Comparison of ENCODE assay signal across 24 cellular contexts in genomic region chr10:84176351-84176750, GRCh38. TPM values are rescaled to one million over a fixed set of nuclear protein-coding genes. Genes with fewer than 3 reads are reported as not detected.
DNase-seq lines count a peak whose midpoint lies in the region; ATAC-seq and TF ChIP-seq lines count a peak whose summit lies in the region.
"Had no signal": no experiment of that assay in that cellular context is flagged by ENCODE, and none has a peak within 500 bp of the region (broad histone marks: within the 10 kb centered on the region; RNA-seq: fewer than 3 reads in every experiment).

No MANE protein-coding gene starts in this region.

- no peak for DNase-seq in CD4-positive, alpha-beta memory T cell
- no peak for DNase-seq in activated naive CD8-positive, alpha-beta T cell treated with anti-CD3 and anti-CD28 coated beads, Interleukin-2, amount 10 ng/mL, durations not matched to agents 7 days and 5 days
- DNase-seq in naive thymus-derived CD8-positive, alpha-beta T cell, result no peak
- DNase-seq in DMS53 treated with DMSO at 0.1 percent for 48 hours (lab: John Stamatoyannopoulos, UW; ENCODE audit: unreplicated experiment) (no peak), nephron progenitor cell (no peak), AG08395 (ENCODE audit: low spot score) (no peak)
- DNase-seq: activated naive CD4-positive, alpha-beta T cell treated with anti-CD3 and anti-CD28 coated beads for 36 hours; Caco-2; endodermal cell; left lung; NCI-H1092 treated with DMSO at 0.1 percent for 48 hours; NCI-H2081 treated with DMSO at 0.1 percent for 48 hours; SK-N-SH; stimulated activated CD4-positive, alpha-beta T cell treated with anti-CD3 and anti-CD28 coated beads, Interleukin-2, amount 100 ng/mL, for 48 hours; stimulated activated naive CD4-positive, alpha-beta T cell treated with Interleukin-2 at 50 U/mL for 16 hours; transverse colon had no signal

- H3K36me3 Mint-ChIP-seq in CD4-positive, alpha-beta memory T cell, result no peaks in the 10 kb centered on the region
- peaks cover 6% of the 10 kb centered on the region for H3K36me3 Mint-ChIP-seq in IgD-negative memory B cell
- H3K36me3 Mint-ChIP-seq in activated naive CD8-positive, alpha-beta T cell treated with anti-CD3 and anti-CD28 coated beads, Interleukin-2, amount 10 ng/mL, durations not matched to agents 7 days and 5 days, result no peaks in the 10 kb centered on the region
- H3K36me3 Mint-ChIP-seq in naive thymus-derived CD8-positive, alpha-beta T cell, result no peaks in the 10 kb centered on the region
- H3K36me3 Mint-ChIP-seq in nephron progenitor cell (ENCODE audit: low read depth), result no peaks in the 10 kb centered on the region

- no peak for TF ChIP-seq CTCF in nephron progenitor cell (IDR thresholded peaks at IDR 0.05)

- no peak overlapping the region for H3K27ac ChIP-seq in CD4-positive, alpha-beta memory T cell (ENCODE audit: low read depth, low read length)
- H3K27ac ChIP-seq: left lung, neutrophil had no signal

- H3K27me3 ChIP-seq in CD4-positive, alpha-beta memory T cell (ENCODE audit: insufficient read depth, low read length), result no peaks in the 10 kb centered on the region
- H3K27me3 ChIP-seq: left lung, neutrophil, transverse colon had no signal

- H3K9me3 Mint-ChIP-seq in CD4-positive, alpha-beta memory T cell, result no peaks in the 10 kb centered on the region
- H3K9me3 Mint-ChIP-seq in IgD-negative memory B cell, result peaks cover 0 to 2% (median 0%) of the 10 kb centered on the region in 3 donors
- no peaks in the 10 kb centered on the region for H3K9me3 Mint-ChIP-seq in activated naive CD8-positive, alpha-beta T cell treated with anti-CD3 and anti-CD28 coated beads, Interleukin-2, amount 10 ng/mL, durations not matched to agents 7 days and 5 days
- no peaks in the 10 kb centered on the region for H3K9me3 Mint-ChIP-seq in naive thymus-derived CD8-positive, alpha-beta T cell
- peaks cover 2% of the 10 kb centered on the region for H3K9me3 Mint-ChIP-seq in nephron progenitor cell
- H3K9me3 Mint-ChIP-seq: activated naive CD4-positive, alpha-beta T cell treated with anti-CD3 and anti-CD28 coated beads for 36 hours had no signal

- H3K4me3 ChIP-seq in CD4-positive, alpha-beta memory T cell (ENCODE audit: low read length in 2 of 2), result no peak overlapping the region
- H3K4me3 ChIP-seq: left lung, smooth muscle cell had no signal

- peak overlapping the region in 6 of 7 donors; percentile 23 to 91 (median 86) for H3K27ac Mint-ChIP-seq in CD4-positive, alpha-beta memory T cell
- peak overlapping the region; percentile 72 to 94 (median 89) for H3K27ac Mint-ChIP-seq in IgD-negative memory B cell
- H3K27ac Mint-ChIP-seq in activated naive CD8-positive, alpha-beta T cell treated with anti-CD3 and anti-CD28 coated beads, Interleukin-2, amount 10 ng/mL, durations not matched to agents 7 days and 5 days, result peak overlapping the region; percentile 75
- peak overlapping the region in 6 of 10 donors; percentile 82 to 93 (median 90) for H3K27ac Mint-ChIP-seq in naive thymus-derived CD8-positive, alpha-beta T cell
- H3K27ac Mint-ChIP-seq in nephron progenitor cell, result no peak overlapping the region
- H3K27ac Mint-ChIP-seq: endodermal cell had no signal

- POLR2A ChIA-PET in CD4-positive, alpha-beta memory T cell (lab: Charles Lee; ENCODE audit: partially characterized antibody), result interaction anchor here (1.8 kb wide), 1 partner anchor 37 kb away, joined by 11 read pairs; the partner anchor contains the start of gene GHITM
- POLR2A ChIA-PET in activated naive CD8-positive, alpha-beta T cell treated with anti-CD3 and anti-CD28 coated beads, Interleukin-2, amount 10 ng/mL, durations not matched to agents 7 days and 5 days (lab: Charles Lee), result interaction anchor here (1.3 to 1.9 kb wide), 2 partner anchors 17 to 37 kb away, joined by 5 to 10 read pairs; partner anchors contain the start of gene GHITM
- POLR2A ChIA-PET in naive thymus-derived CD8-positive, alpha-beta T cell (lab: Charles Lee), result interaction anchor here (1.4 kb wide), 1 partner anchor 8 kb away, joined by 5 read pairs; no protein-coding TSS in a partner anchor

- ATAC-seq in activated naive CD8-positive, alpha-beta T cell treated with anti-CD3 and anti-CD28 coated beads, Interleukin-2, amount 10 ng/mL, durations not matched to agents 7 days and 5 days (ENCODE audit: low read depth), result no peak
- ATAC-seq in naive thymus-derived CD8-positive, alpha-beta T cell, result no peak
- no peak for ATAC-seq in GM19023 (IDR thresholded peaks at IDR 0.05; ENCODE audit: unreplicated experiment)
- ATAC-seq: left lung had no signal

- peaks cover 0 to under 1% of the 10 kb centered on the region in 2 donors for H3K27me3 Mint-ChIP-seq in CD4-positive, alpha-beta memory T cell
- H3K27me3 Mint-ChIP-seq in IgD-negative memory B cell, result peaks cover 2% of the 10 kb centered on the region
- H3K27me3 Mint-ChIP-seq in activated naive CD8-positive, alpha-beta T cell treated with anti-CD3 and anti-CD28 coated beads, Interleukin-2, amount 10 ng/mL, durations not matched to agents 7 days and 5 days, result no peaks in the 10 kb centered on the region
- H3K27me3 Mint-ChIP-seq in naive thymus-derived CD8-positive, alpha-beta T cell, result no peaks in the 10 kb centered on the region
- peaks cover under 1% of the 10 kb centered on the region for H3K27me3 Mint-ChIP-seq in nephron progenitor cell (ENCODE audit: low read depth, poor library complexity)

- intact Hi-C loops in CD4-positive, alpha-beta memory T cell (cut with micrococcal nuclease), result no loop called here

- H3K4me3 Mint-ChIP-seq in CD4-positive, alpha-beta memory T cell, result peak overlapping the region in 2 of 8 donors; percentile 72 to 76
- H3K4me3 Mint-ChIP-seq in IgD-negative memory B cell (no peak overlapping the region), nephron progenitor cell (no peak overlapping the region)
- no peak overlapping the region for H3K4me3 Mint-ChIP-seq in activated naive CD8-positive, alpha-beta T cell treated with anti-CD3 and anti-CD28 coated beads, Interleukin-2, amount 10 ng/mL, durations not matched to agents 7 days and 5 days
- peak overlapping the region in 7 of 10 donors; percentile 33 to 81 (median 57) for H3K4me3 Mint-ChIP-seq in naive thymus-derived CD8-positive, alpha-beta T cell
- H3K4me3 Mint-ChIP-seq: activated naive CD4-positive, alpha-beta T cell treated with anti-CD3 and anti-CD28 coated beads for 36 hours; endodermal cell had no signal

- H3K36me3 ChIP-seq in CD4-positive, alpha-beta memory T cell (ENCODE audit: insufficient read depth, low read length), result no peaks in the 10 kb centered on the region
- H3K36me3 ChIP-seq: left lung, neutrophil, transverse colon had no signal

- H3K4me1 ChIP-seq in CD4-positive, alpha-beta memory T cell (ENCODE audit: insufficient read depth, low read length), result peaks cover 30% of the 10 kb centered on the region
- H3K4me1 ChIP-seq: Caco-2, left lung had no signal

- CTCF ChIA-PET in CD4-positive, alpha-beta memory T cell (lab: Charles Lee; ENCODE audit: partially characterized antibody), result no interaction called here

- H3K9me3 ChIP-seq in CD4-positive, alpha-beta memory T cell (ENCODE audit: control insufficient read depth in 1 of 2, low read length in 2 of 2), result no peaks in the 10 kb centered on the region
- H3K9me3 ChIP-seq: Caco-2, left lung, neutrophil, SK-N-SH, transverse colon had no signal

- peaks cover 6 to 11% (median 7%) of the 10 kb centered on the region in 4 donors for H3K4me1 Mint-ChIP-seq in CD4-positive, alpha-beta memory T cell
- H3K4me1 Mint-ChIP-seq in IgD-negative memory B cell (peaks cover 14 to 19% (median 18%) of the 10 kb centered on the region in 3 donors), nephron progenitor cell (peaks cover 12% of the 10 kb centered on the region)
- peaks cover 4% of the 10 kb centered on the region for H3K4me1 Mint-ChIP-seq in activated naive CD8-positive, alpha-beta T cell treated with anti-CD3 and anti-CD28 coated beads, Interleukin-2, amount 10 ng/mL, durations not matched to agents 7 days and 5 days
- peaks cover 0 to 10% (median 3%) of the 10 kb centered on the region in 4 donors for H3K4me1 Mint-ChIP-seq in naive thymus-derived CD8-positive, alpha-beta T cell
- H3K4me1 Mint-ChIP-seq: endodermal cell had no signal

RNA-seq across cellular contexts. Expression of gene GPR15LG, which starts 2.8 kb away (rescaled TPM):
- not detected for total RNA-seq in CD4-positive, alpha-beta memory T cell
- polyA plus RNA-seq in CD4-positive, alpha-beta memory T cell, result not detected
- polyA plus RNA-seq in IgD-negative memory B cell, result not detected
- total RNA-seq in activated naive CD8-positive, alpha-beta T cell treated with anti-CD3 and anti-CD28 coated beads, Interleukin-2, amount 10 ng/mL, durations not matched to agents 7 days and 5 days, result not detected
- not detected for total RNA-seq in naive thymus-derived CD8-positive, alpha-beta T cell
- not detected for polyA plus RNA-seq in naive thymus-derived CD8-positive, alpha-beta T cell
- total RNA-seq: activated naive CD4-positive, alpha-beta T cell treated with anti-CD3 and anti-CD28 coated beads for 36 hours; Caco-2; endodermal cell; fibroblast of lung; glomerular endothelial cell; left lung; NCI-H460; RPMI7951 had no signal
- polyA plus RNA-seq: fibroblast of lung, SK-N-SH had no signal

RNA-seq across cellular contexts. Expression of gene CDHR1, which starts 18.0 kb away (rescaled TPM):
- under 1 TPM; 0.12 to 0.17 TPM for total RNA-seq in CD4-positive, alpha-beta memory T cell
- not detected for polyA plus RNA-seq in CD4-positive, alpha-beta memory T cell
- not detected for polyA plus RNA-seq in IgD-negative memory B cell
- total RNA-seq in activated naive CD8-positive, alpha-beta T cell treated with anti-CD3 and anti-CD28 coated beads, Interleukin-2, amount 10 ng/mL, durations not matched to agents 7 days and 5 days, result 1 to 10 TPM; 1.7 to 3.5 TPM
- total RNA-seq in naive thymus-derived CD8-positive, alpha-beta T cell, result under 1 TPM; 0.29 to 0.80 TPM
- polyA plus RNA-seq in naive thymus-derived CD8-positive, alpha-beta T cell, result under 1 TPM; 0.16 to 0.43 (median 0.24) TPM
- total RNA-seq: Caco-2, fibroblast of lung, RPMI7951 had no signal

RNA-seq across cellular contexts. Expression of gene GHITM, which starts 37.0 kb away (rescaled TPM):
- 10 to 100 TPM; 83.4 to 88.6 TPM for total RNA-seq in CD4-positive, alpha-beta memory T cell
- polyA plus RNA-seq in CD4-positive, alpha-beta memory T cell, result 100 to 1,000 TPM; 258 to 525 TPM
- 226 TPM for polyA plus RNA-seq in IgD-negative memory B cell
- total RNA-seq in activated naive CD8-positive, alpha-beta T cell treated with anti-CD3 and anti-CD28 coated beads, Interleukin-2, amount 10 ng/mL, durations not matched to agents 7 days and 5 days, result 100 to 1,000 TPM in 1 of 2 experiments, 10 to 100 TPM in 1; 100.0 to 103 TPM
- 10 to 100 TPM; 90.3 to 92.5 TPM for total RNA-seq in naive thymus-derived CD8-positive, alpha-beta T cell
- 100 to 1,000 TPM; 270 to 338 (median 281) TPM for polyA plus RNA-seq in naive thymus-derived CD8-positive, alpha-beta T cell

RNA-seq across cellular contexts. Expression of gene LRIT2, which starts 49.0 kb away (rescaled TPM):
- not detected for total RNA-seq in CD4-positive, alpha-beta memory T cell
- not detected for polyA plus RNA-seq in CD4-positive, alpha-beta memory T cell
- not detected for polyA plus RNA-seq in IgD-negative memory B cell
- total RNA-seq in activated naive CD8-positive, alpha-beta T cell treated with anti-CD3 and anti-CD28 coated beads, Interleukin-2, amount 10 ng/mL, durations not matched to agents 7 days and 5 days, result not detected
- total RNA-seq in naive thymus-derived CD8-positive, alpha-beta T cell, result not detected
- polyA plus RNA-seq in naive thymus-derived CD8-positive, alpha-beta T cell, result not detected
- total RNA-seq: activated naive CD4-positive, alpha-beta T cell treated with anti-CD3 and anti-CD28 coated beads for 36 hours; Caco-2; endodermal cell; fibroblast of lung; glomerular endothelial cell; left lung; NCI-H460; RPMI7951; smooth muscle cell; transverse colon had no signal
- polyA plus RNA-seq: fibroblast of lung, SK-N-SH, smooth muscle cell had no signal

Comparison
In these comparisons a context has a peak if more than half of its experiments do, and no peak if none do; other contexts are left out.
1. H3K4me3 Mint-ChIP-seq: peak in naive thymus-derived CD8-positive, alpha-beta T cell (7 of 10); none in IgD-negative memory B cell (0 of 4), activated naive CD8-positive, alpha-beta T cell treated with anti-CD3 and anti-CD28 coated beads, Interleukin-2, amount 10 ng/mL, durations not matched to agents 7 days and 5 days (single experiment) and nephron progenitor cell (single experiment).